In genomic region chr4:82201805-82202636, GRCh38 we compare ENCODE assay signal across 8 cellular contexts.
DNase-seq lines count a peak whose midpoint lies in the region; ATAC-seq, FAIRE-seq and TF ChIP-seq lines count a peak whose summit lies in the region.

No MANE protein-coding gene starts in this region.

- TF ChIP-seq POLR2A in H54 (IDR thresholded peaks at IDR 0.05; ENCODE audit: low read depth, low read length) (no peak), esophagus muscularis mucosa (IDR thresholded peaks at IDR 0.05; ENCODE audit: low read depth) (no peak)

- H3K27ac ChIP-seq in esophagus muscularis mucosa (replicated peaks in 1 of 4) = no peak overlapping the region

- H3K27me3 ChIP-seq in esophagus muscularis mucosa = no peaks in the 10 kb centered on the region

- DNase-seq in DMS 273 (lab: John Stamatoyannopoulos, UW; ENCODE audit: unreplicated experiment) (peak; percentile 81), H54 (ENCODE audit: insufficient read length, low spot score) (peak; percentile 1), NCI-H2196 treated with DMSO at 0.1 percent for 48 hours (lab: John Stamatoyannopoulos, UW; ENCODE audit: unreplicated experiment) (peak; percentile 10), esophagus muscularis mucosa (ENCODE audit: extremely low spot score) (no peak), osteocyte (ENCODE audit: extremely low spot score, unreplicated experiment) (no peak), HPDE6-E6E7 (ENCODE audit: extremely low spot score) (no peak)
- DNase-seq in activated CD4-positive, alpha-beta T cell treated with anti-CD3 and anti-CD28 coated beads for 4 hours = peak; percentile 40 to 46

- no peak overlapping the region for H3K4me3 ChIP-seq in esophagus muscularis mucosa

- TF ChIP-seq CTCF in esophagus muscularis mucosa (IDR thresholded peaks at IDR 0.05) = peak in 2 of 3 experiments; percentile 18 to 34
- TF ChIP-seq CTCF in osteocyte (IDR thresholded peaks at IDR 0.05) = peak; percentile 47

- no peak for FAIRE-seq in H54 (lab: Jason Lieb, UNC)

- no peak overlapping the region for H3K27ac Mint-ChIP-seq in osteocyte (ENCODE audit: unreplicated experiment)

- H3K4me1 ChIP-seq in esophagus muscularis mucosa = no peaks in the 10 kb centered on the region

- TF ChIP-seq EP300 in esophagus muscularis mucosa (IDR thresholded peaks at IDR 0.05) = no peak

- H3K27me3 Mint-ChIP-seq in osteocyte (ENCODE audit: unreplicated experiment) = peaks cover 3% of the 10 kb centered on the region

- WGBS in esophagus muscularis mucosa = 59% methylated on average over 3 of the region's 3 CpGs

- H3K36me3 ChIP-seq in esophagus muscularis mucosa = no peaks in the 10 kb centered on the region

- H3K9me3 Mint-ChIP-seq in osteocyte (ENCODE audit: unreplicated experiment) = peaks cover 7% of the 10 kb centered on the region

- intact Hi-C loops in esophagus muscularis mucosa (cut with DNase I) = no loop called here

- no peaks in the 10 kb centered on the region for H3K36me3 Mint-ChIP-seq in osteocyte (ENCODE audit: unreplicated experiment)

- no peak for ATAC-seq in HG03095 (IDR thresholded peaks at IDR 0.05; ENCODE audit: unreplicated experiment)

- H3K4me1 Mint-ChIP-seq in osteocyte (ENCODE audit: unreplicated experiment) = no peaks in the 10 kb centered on the region

- H3K4me3 Mint-ChIP-seq in osteocyte (ENCODE audit: unreplicated experiment) = no peak overlapping the region

- H3K9me3 ChIP-seq in esophagus muscularis mucosa = peaks cover 0 to 4% (median 0%) of the 10 kb centered on the region in 4 donors

Comparison
In these comparisons a context has a peak if more than half of its experiments do, and no peak if none do; other contexts are left out.
1. DNase-seq: peak in DMS 273 (single experiment), H54 (single experiment), NCI-H2196 treated with DMSO at 0.1 percent for 48 hours (single experiment) and activated CD4-positive, alpha-beta T cell treated with anti-CD3 and anti-CD28 coated beads for 4 hours (2 of 2); none in esophagus muscularis mucosa (single experiment), osteocyte (single experiment) and HPDE6-E6E7 (single experiment).